In genomic region chr9:127113540-127113928, GRCh38 we compare ENCODE assay signal across 21 cellular contexts. TPM values are rescaled to one million over a fixed set of nuclear protein-coding genes. Genes with fewer than 3 reads are reported as not detected.
A peak's percentile ranks its signal among the peaks of the same experiment; 100 is the strongest.
DNase-seq lines count a peak whose midpoint lies in the region; ATAC-seq, FAIRE-seq and TF ChIP-seq lines count a peak whose summit lies in the region.
"Had no signal": no experiment of that assay in that cellular context is flagged by ENCODE, and none has a peak within 500 bp of the region (broad histone marks: within the 10 kb centered on the region; RNA-seq: fewer than 3 reads in every experiment).

No MANE protein-coding gene starts in this region.

- TF ChIP-seq EP300 in H1 (IDR thresholded peaks at IDR 0.05; ENCODE audit: borderline replicate concordance in 1 of 2, low read depth in 2 of 2, low read length in 2 of 2), result no peak

- WGBS in H9 (ENCODE audit: extremely low coverage, insufficient read length, low lambda C conversion rate), result no CpG with 5 or more reads among the region's 6 CpGs
- 87% methylated on average over 6 of the region's 6 CpGs; no CpG with 5 or more reads in 1 of the 2 experiments for WGBS in H1 (ENCODE audit: extremely low coverage in 1 of 2, insufficient coverage in 1 of 2, insufficient read length in 1 of 2, insufficient replicate concordance in 2 of 2, low coverage in 1 of 2, low lambda C conversion rate in 2 of 2, missing lambda C conversion rate in 1 of 2), 2 experiments

- peak overlapping the region; percentile 54 for H3K18ac ChIP-seq in H9 (ENCODE audit: insufficient read length, low read depth, low read length)
- no peak overlapping the region for H3K18ac ChIP-seq in H1 (ENCODE audit: extremely low read depth, low read length)

- no peak for TF ChIP-seq CTCF in H9 (conservative IDR thresholded peaks at IDR 0.05)
- TF ChIP-seq CTCF in H1 (IDR thresholded peaks at IDR 0.05; ENCODE audit: control extremely low read depth in 1 of 3, insufficient read depth in 1 of 3, low read depth in 1 of 3, low read length in 3 of 3), result no peak

- no peak overlapping the region for H3T11ph ChIP-seq in H9 (ENCODE audit: low read length)

- POLR2A ChIA-PET in H1 (lab: Charles Lee; ENCODE audit: partially characterized antibody), result no interaction called here

- peaks cover 37 to 43% of the 10 kb centered on the region in 2 experiments for H3K4me1 Mint-ChIP-seq in H9

- no peak overlapping the region for H4K91ac ChIP-seq in H9 (ENCODE audit: insufficient read length, low read depth, low read length)
- peak overlapping the region; percentile 12 for H4K91ac ChIP-seq in H1 (replicated peaks; ENCODE audit: insufficient read length, low read length)

- H2BK20ac ChIP-seq in H9 (ENCODE audit: low read depth, low read length, poor library complexity, severe bottlenecking) (no peak overlapping the region), H1 (ENCODE audit: low read length) (no peak overlapping the region)

- H3K27ac Mint-ChIP-seq in H9, result no peak overlapping the region; a peak in 1 of 7 replicates
- H3K27ac Mint-ChIP-seq: CD8-positive, alpha-beta T cell had no signal

- H2BK15ac ChIP-seq in H9 (ENCODE audit: low read depth, low read length) (no peak overlapping the region), H1 (ENCODE audit: low read length) (no peak overlapping the region)

- DNase-seq in H9, result no peak
- DNase-seq in H1 (ENCODE audit: low read depth in 1 of 2, low spot score in 2 of 2), result no peak
- DNase-seq in sciatic nerve (ENCODE audit: low spot score), result no peak
- DNase-seq in HPDE6-E6E7 (ENCODE audit: extremely low spot score), result no peak
- DNase-seq: C1 segment of cervical spinal cord; Caco-2; CD8-positive, alpha-beta T cell; Karpas-422; NCI-H1105 treated with DMSO at 0.1 percent for 48 hours; NCI-H2029; NCI-H446; NCI-H524 treated with DMSO at 0.1 percent for 48 hours; NCI-H774 had no signal

- H3K27ac ChIP-seq in H9 (ENCODE audit: insufficient read length, low read depth, low read length) (no peak overlapping the region), H1 (ENCODE audit: low read depth, low read length) (no peak overlapping the region), subcutaneous abdominal adipose tissue (ENCODE audit: low read depth, low read length) (peak overlapping the region; percentile 37)
- H3K27ac ChIP-seq: SJSA1 had no signal

- no peak overlapping the region for H3K23ac ChIP-seq in H9 (ENCODE audit: insufficient read length, low read depth, low read length)
- no peak overlapping the region for H3K23ac ChIP-seq in H1 (ENCODE audit: insufficient read length)

- H3K36me3 Mint-ChIP-seq in H9 (ENCODE audit: insufficient read depth in 1 of 3, low read depth in 3 of 3), result peaks cover 0 to 3% (median 0%) of the 10 kb centered on the region in 3 experiments; a peak in 3 of 7 replicates
- H3K36me3 Mint-ChIP-seq: CD8-positive, alpha-beta T cell had no signal

- FAIRE-seq in H1 (lab: Jason Lieb, UNC), result no peak
- FAIRE-seq: G401.6, GM12878, HepG2, RCC 7860 had no signal

- no peaks in the 10 kb centered on the region for H3K79me2 ChIP-seq in H9 (ENCODE audit: insufficient read depth, low read length)
- no peaks in the 10 kb centered on the region for H3K79me2 ChIP-seq in H1 (ENCODE audit: control insufficient read depth in 1 of 2, insufficient read depth in 2 of 2, low read length in 2 of 2)

- no peak overlapping the region for H4K8ac ChIP-seq in H9 (replicated peaks; ENCODE audit: insufficient read length, low read depth, low read length)
- H4K8ac ChIP-seq in H1 (ENCODE audit: extremely low read depth, insufficient read depth, low read length), result no peak overlapping the region

- no peak overlapping the region; the same call in 1 of the 2 replicates for H3K4ac ChIP-seq in H9 (ENCODE audit: low read depth, low read length)
- no peak overlapping the region for H3K4ac ChIP-seq in H1 (replicated peaks; ENCODE audit: insufficient read length, low read depth, low read length)

- H4K20me1 ChIP-seq in H9 (ENCODE audit: control insufficient read depth, insufficient read depth, insufficient read length), result no peaks in the 10 kb centered on the region
- H4K20me1 ChIP-seq in H1 (replicated peaks in 1 of 2; ENCODE audit: control insufficient read depth in 1 of 2, insufficient read depth in 2 of 2, low read length in 2 of 2), result peaks cover 0 to 5% of the 10 kb centered on the region in 2 experiments

- H3K4me2 ChIP-seq in H9 (ENCODE audit: insufficient read depth, insufficient read length, low read length), result no peak overlapping the region
- H3K4me2 ChIP-seq in H1 (ENCODE audit: insufficient read depth in 1 of 2, low read depth in 2 of 2, low read length in 2 of 2), result no peak overlapping the region

- intact Hi-C loops in sciatic nerve (cut with DNase I), result no loop called here

- H3K56ac ChIP-seq in H9 (ENCODE audit: insufficient read length, low read depth, low read length) (no peak overlapping the region), H1 (replicated peaks; ENCODE audit: insufficient read length, low read depth, low read length) (no peak overlapping the region)

- no peak overlapping the region for H3K4me3 Mint-ChIP-seq in H9
- H3K4me3 Mint-ChIP-seq: CD8-positive, alpha-beta T cell had no signal

- no peak overlapping the region for H3K9ac ChIP-seq in H9 (ENCODE audit: extremely low read depth, insufficient read length, low read length)
- H3K9ac ChIP-seq in H1 (replicated peaks in 1 of 4; ENCODE audit: extremely low read depth in 1 of 4, low read depth in 3 of 4, low read length in 3 of 4), result no peak overlapping the region
- no peak overlapping the region for H3K9ac ChIP-seq in subcutaneous abdominal adipose tissue (ENCODE audit: low read length in 5 of 5)

- ATAC-seq in sciatic nerve (peak; percentile 54), HG03135 (IDR thresholded peaks at IDR 0.05; ENCODE audit: unreplicated experiment) (no peak), GM18861 (IDR thresholded peaks at IDR 0.05; ENCODE audit: unreplicated experiment) (no peak)
- ATAC-seq: CD8-positive, alpha-beta T cell; GM12878; HepG2 had no signal

- no peaks in the 10 kb centered on the region for H3K27me3 ChIP-seq in H9 (ENCODE audit: insufficient read depth, low read length)
- H3K27me3 ChIP-seq in H1 (replicated peaks in 1 of 4; ENCODE audit: control insufficient read depth in 3 of 4, extremely low read depth in 1 of 4, insufficient read depth in 3 of 4, low read length in 3 of 4), result no peaks in the 10 kb centered on the region
- no peaks in the 10 kb centered on the region for H3K27me3 ChIP-seq in subcutaneous abdominal adipose tissue (ENCODE audit: control insufficient read depth in 5 of 5, insufficient read depth in 4 of 5, low read length in 5 of 5)
- H3K27me3 ChIP-seq: SJSA1 had no signal

- H3K27me3 Mint-ChIP-seq in H9 (ENCODE audit: low read depth), result no peaks in the 10 kb centered on the region

- H2AFZ ChIP-seq in H9 (ENCODE audit: low read length), result no peak overlapping the region
- no peak overlapping the region for H2AFZ ChIP-seq in H1 (ENCODE audit: low read length)

- H3K14ac ChIP-seq in H9 (ENCODE audit: insufficient read depth, low read length) (no peak overlapping the region; the same call in 1 of the 2 replicates), H1 (ENCODE audit: insufficient read length) (no peak overlapping the region)

- H2BK120ac ChIP-seq in H9 (ENCODE audit: low read depth, low read length, poor library complexity, severe bottlenecking) (no peak overlapping the region), H1 (replicated peaks; ENCODE audit: low read depth, low read length) (no peak overlapping the region)

- CTCF ChIA-PET in H1 (lab: Charles Lee; ENCODE audit: partially characterized antibody), result interaction anchor here (1.3 to 2.3 kb wide), 2 partner anchors 9 to 10 kb away, joined by 5 read pairs; partner anchors contain the start of gene ANGPTL2

- H3K4me1 ChIP-seq in H9 (ENCODE audit: insufficient read depth, low read length), result peaks cover 14% of the 10 kb centered on the region; the same call in 1 of the 2 replicates
- peaks cover 9 to 23% (median 16%) of the 10 kb centered on the region in 4 experiments for H3K4me1 ChIP-seq in H1 (replicated peaks in 1 of 4; ENCODE audit: control insufficient read depth in 3 of 4, insufficient read depth in 4 of 4, low read length in 3 of 4)
- peaks cover 11 to 95% (median 82%) of the 10 kb centered on the region in 5 donors for H3K4me1 ChIP-seq in subcutaneous abdominal adipose tissue (ENCODE audit: control insufficient read depth in 5 of 5, insufficient read depth in 5 of 5, low read length in 5 of 5)

- no peak overlapping the region for H2BK12ac ChIP-seq in H9 (ENCODE audit: insufficient read length, low read depth, low read length)
- H2BK12ac ChIP-seq in H1 (ENCODE audit: low read depth, low read length), result 0 out of 2 replicates have a peak overlapping the region, but pooled peaks have one; percentile 52

- H3K9me3 ChIP-seq in H9 (ENCODE audit: control insufficient read depth, low read depth, low read length), result no peaks in the 10 kb centered on the region
- no peaks in the 10 kb centered on the region for H3K9me3 ChIP-seq in H1 (ENCODE audit: insufficient read depth in 2 of 2, low read depth in 1 of 2, low read length in 1 of 2)
- H3K9me3 ChIP-seq in subcutaneous abdominal adipose tissue (ENCODE audit: control insufficient read depth in 5 of 5, low read length in 5 of 5), result no peaks in the 10 kb centered on the region
- H3K9me3 ChIP-seq: Caco-2, SJSA1 had no signal

- H2BK5ac ChIP-seq in H9 (ENCODE audit: insufficient read length, low read length) (no peak overlapping the region), H1 (ENCODE audit: low read depth, low read length) (no peak overlapping the region)

- H2AK5ac ChIP-seq in H9 (ENCODE audit: insufficient read length, low read length) (no peak overlapping the region), H1 (ENCODE audit: low read depth, low read length) (no peak overlapping the region)

- TF ChIP-seq RAD21 in H1 (IDR thresholded peaks at IDR 0.05 in 1 of 2, conservative IDR thresholded peaks at IDR 0.05 in 1 of 2; ENCODE audit: low read depth in 2 of 2, low read length in 2 of 2), result no peak

- H3K4me3 ChIP-seq in H1 (ENCODE audit: extremely low read depth in 1 of 4, insufficient read depth in 2 of 4, low read depth in 3 of 4, low read length in 4 of 4), result no peak overlapping the region
- peak overlapping the region in 1 of 5 donors; percentile 4 for H3K4me3 ChIP-seq in subcutaneous abdominal adipose tissue (ENCODE audit: low read depth in 1 of 5, low read length in 5 of 5)
- H3K4me3 ChIP-seq: GM12878, SJSA1 had no signal

- H4K5ac ChIP-seq in H9 (ENCODE audit: insufficient read length, low read depth, low read length) (no peak overlapping the region), H1 (ENCODE audit: insufficient read length, low read depth, low read length) (no peak overlapping the region)

- H3K79me1 ChIP-seq in H9 (ENCODE audit: insufficient read depth, low read depth, low read length, poor library complexity, severe bottlenecking), result no peaks in the 10 kb centered on the region
- H3K79me1 ChIP-seq in H1 (ENCODE audit: low read depth, low read length), result peaks cover 4% of the 10 kb centered on the region

- TF ChIP-seq POLR2A in H1 (IDR thresholded peaks at IDR 0.05; ENCODE audit: control extremely low read depth in 1 of 2, low read depth in 2 of 2, low read length in 2 of 2), result no peak

- H3K9me3 Mint-ChIP-seq in H9, result no peaks in the 10 kb centered on the region
- H3K9me3 Mint-ChIP-seq: CD8-positive, alpha-beta T cell had no signal

- H3K36me3 ChIP-seq in H1 (ENCODE audit: control insufficient read depth in 2 of 4, insufficient read depth in 4 of 4, low read length in 3 of 4) (no peaks in the 10 kb centered on the region; a peak in 1 of 8 replicates), subcutaneous abdominal adipose tissue (ENCODE audit: control insufficient read depth in 5 of 5, insufficient read depth in 5 of 5, low read length in 5 of 5) (peaks cover 0 to 35% (median 29%) of the 10 kb centered on the region in 5 donors)
- H3K36me3 ChIP-seq: SJSA1 had no signal

- no peaks in the 10 kb centered on the region for H3K23me2 ChIP-seq in H9 (ENCODE audit: insufficient read length, low read depth, low read length, poor library complexity, severe bottlenecking)
- no peaks in the 10 kb centered on the region for H3K23me2 ChIP-seq in H1 (ENCODE audit: low read depth, low read length)

RNA-seq across cellular contexts. Expression of gene ANGPTL2, which starts 8.9 kb away (rescaled TPM):
- 4.8 and 5.1 TPM in 2 replicates for total RNA-seq in H9 (2021)
- total RNA-seq in H1 (2021; fragmentation: NEBNext Ultra II Directional; extraction: Animal tissue kit (Norgen Biotek cat#: 25700)), result 10.6 and 10.7 TPM in 2 replicates
- polyA plus RNA-seq in H1 (2011; rRNA removed), result 5.9 and 9.0 TPM in 2 replicates
- 6.6 TPM for polyA plus RNA-seq in H1 (2011; cell fraction: cytosol; rRNA removed)
- 9.4 TPM for polyA plus RNA-seq in H1 (2011; cell fraction: nucleus; rRNA removed)
- 8.3 to 10.8 TPM (median 9.8 TPM) in 4 replicates for polyA plus RNA-seq in H1 (2012, experiment 1 of 2)
- 8.0 TPM for polyA plus RNA-seq in H1 (2012, experiment 2 of 2)
- polyA plus RNA-seq in H1 (2013, experiment 1 of 2), result 13.4 TPM
- 17.1 TPM for polyA plus RNA-seq in H1 (2013, experiment 2 of 2)
- 6.5 and 10.3 TPM in 2 replicates for polyA minus RNA-seq in H1 (2011; rRNA and poly(A)+ RNA removed)
- 10.8 TPM for polyA minus RNA-seq in H1 (2011; cell fraction: cytosol; rRNA and poly(A)+ RNA removed)
- polyA minus RNA-seq in H1 (2011; cell fraction: nucleus; rRNA and poly(A)+ RNA removed), result 3.5 TPM
- total RNA-seq in sciatic nerve, result 46.4 TPM
- total RNA-seq: Caco-2; CD8-positive, alpha-beta T cell had no signal
